ENCODE assay signal across 30 cellular contexts in the genomic region with DNA sequence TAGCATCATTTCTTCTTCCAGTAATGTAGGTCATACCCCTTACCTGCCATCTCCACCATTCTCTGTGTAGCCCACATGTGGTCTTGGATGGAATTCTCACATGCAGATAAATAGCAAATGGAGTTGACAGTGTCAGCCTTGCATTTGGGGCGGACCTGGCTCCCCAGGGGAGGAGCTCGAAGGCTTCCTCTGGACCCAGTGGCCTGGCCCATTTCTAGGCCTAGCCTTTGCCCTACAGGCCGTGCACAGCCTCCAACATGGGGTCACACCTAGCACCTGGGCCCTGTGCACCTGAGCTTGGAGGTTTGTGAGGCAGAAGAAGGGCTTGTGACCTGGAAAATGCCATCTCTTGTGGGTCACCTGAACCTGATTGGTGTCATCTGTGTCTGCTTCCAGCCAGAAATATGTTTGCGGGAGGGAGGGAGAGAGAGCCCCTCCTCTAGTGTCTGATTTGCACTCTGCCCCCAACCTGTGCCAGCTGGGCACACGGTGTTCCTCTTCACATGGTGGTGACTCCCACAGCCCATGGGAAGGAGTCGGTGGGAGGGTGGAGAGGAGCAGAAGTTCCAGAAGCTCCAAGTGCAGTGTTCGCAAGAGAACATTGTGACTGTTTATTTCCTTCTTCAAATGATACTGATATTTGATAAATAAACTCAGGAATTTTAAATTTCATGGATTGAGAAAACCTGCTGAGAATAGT.
"Had no signal": no experiment of that assay in that cellular context is flagged by ENCODE, and none has a peak within 500 bp of the region (broad histone marks: within the 10 kb centered on the region; RNA-seq: fewer than 3 reads in every experiment).

No MANE protein-coding gene starts in this region.

- H3K9me3 ChIP-seq: ascending aorta, esophagus squamous epithelium, pancreas, psoas muscle, tibial nerve had no signal

- H3K9me3 Mint-ChIP-seq: activated CD4-positive, alpha-beta memory T cell treated with anti-CD3 and anti-CD28 coated beads for 36 hours; activated T-cell treated with anti-CD3 and anti-CD28 coated beads, Interleukin-2, amount 50 U/mL, for 4 hours; activated T-helper 2 cell treated with anti-CD3 and anti-CD28 coated beads, Interferon-gamma antibody, Interleukin-2, Interleukin-4, amounts not matched to agents 10 μg/mL and 5 μg/mL and 100 μg/mL, durations not matched to agents 14 hours and 24 hours and 36 hours; brain; mesothelial cell of epicardium had no signal

- H3K27me3 ChIP-seq: ascending aorta, esophagus squamous epithelium, pancreas, tibial nerve had no signal

- H3K27ac ChIP-seq: ascending aorta, epithelial cell of prostate, esophagus squamous epithelium, pancreas, psoas muscle, SK-N-MC, WERI-Rb-1 had no signal

- H3K4me2 ChIP-seq: smooth muscle cell had no signal

- ATAC-seq: activated T-cell treated with anti-CD3 and anti-CD28 coated beads, Interleukin-2, amount 50 U/mL, for 4 hours; left colon; pancreas; psoas muscle; T-helper 17 cell had no signal

- H3K36me3 Mint-ChIP-seq: activated CD4-positive, alpha-beta memory T cell treated with anti-CD3 and anti-CD28 coated beads for 36 hours; activated naive CD8-positive, alpha-beta T cell; naive B cell had no signal

- FAIRE-seq: endometrium, keratinocyte, pancreas, urothelium cell line had no signal

- H3K4me3 ChIP-seq: ascending aorta, esophagus squamous epithelium, pancreas, psoas muscle, SK-N-MC, smooth muscle cell, tibial nerve had no signal

- H3K4me1 ChIP-seq: pancreas had no signal

- DNase-seq: activated CD4-positive, alpha-beta memory T cell treated with anti-CD3 and anti-CD28 coated beads for 36 hours; activated CD4-positive, alpha-beta T cell treated with anti-CD3 and anti-CD28 coated beads for 48 hours; activated CD8-positive, alpha-beta memory T cell treated with anti-CD3 and anti-CD28 coated beads, Interleukin-2, amount 50 U/mL, for 48 hours; activated T-cell treated with anti-CD3 and anti-CD28 coated beads, Interleukin-2, amount 50 U/mL, for 4 hours; central memory CD4-positive, alpha-beta T cell; effector CD4-positive, alpha-beta T cell; esophagus squamous epithelium; left colon; naive B cell; psoas muscle; stimulated activated CD4-positive, alpha-beta T cell treated with anti-CD3 and anti-CD28 coated beads, Interleukin-15, amount 100 ng/mL, for 24 hours; stimulated activated CD4-positive, alpha-beta T cell treated with anti-CD3 and anti-CD28 coated beads, Interleukin-2, amount 100 ng/mL, for 24 hours; stimulated activated naive CD4-positive, alpha-beta T cell; T-helper 17 cell; T1000; WERI-Rb-1 had no signal

- H3K27ac Mint-ChIP-seq: activated CD4-positive, alpha-beta memory T cell treated with anti-CD3 and anti-CD28 coated beads for 36 hours; activated naive CD8-positive, alpha-beta T cell; activated T-helper 2 cell treated with anti-CD3 and anti-CD28 coated beads, Interferon-gamma antibody, Interleukin-2, Interleukin-4, amounts not matched to agents 10 μg/mL and 5 μg/mL and 100 μg/mL, durations not matched to agents 14 hours and 24 hours and 36 hours; dendritic cell treated with granulocyte-macrophage colony-stimulating factor and Interleukin-4, amounts not matched to agents 40 ng/mL and 50 ng/mL, for 4 days; mesothelial cell of epicardium; naive B cell; T-helper 17 cell had no signal
